8 cellular contexts compared by ENCODE assay signal in genomic region chr10:102009801-102010425, GRCh38. TPM values are rescaled to one million over a fixed set of nuclear protein-coding genes. Genes with fewer than 3 reads are reported as not detected.
DNase-seq lines count a peak whose midpoint lies in the region; ATAC-seq and TF ChIP-seq lines count a peak whose summit lies in the region.

No MANE protein-coding gene starts in this region.

- DNase-seq in Daoy (ENCODE audit: low read depth): peak; percentile 73
- DNase-seq in HEK293T (ENCODE audit: extremely low spot score): peak; percentile 83
- DNase-seq in NCI-H2196 treated with DMSO at 0.1 percent for 48 hours (lab: John Stamatoyannopoulos, UW; ENCODE audit: unreplicated experiment): peak; percentile 22
- no peak for DNase-seq in activated B cell treated with CpG ODN at 0.5 μM for 24 hours
- DNase-seq in epithelial cell of proximal tubule (ENCODE audit: low read depth): peak; percentile 80
- peak; percentile 75 for DNase-seq in mucosa of gallbladder (ENCODE audit: low spot score)
- peak; percentile 56 for DNase-seq in ureter (ENCODE audit: low spot score)
- no peak for DNase-seq in T-helper 9 cell

- peaks cover 58% of the 10 kb centered on the region for H3K36me3 Mint-ChIP-seq in activated B cell treated with CpG ODN at 0.5 μM for 24 hours (ENCODE audit: low read depth)

- ATAC-seq in activated B cell treated with CpG ODN at 0.5 μM for 24 hours (ENCODE audit: low read depth): peak; percentile 92

- intact Hi-C loops in activated B cell treated with CpG ODN at 0.5 μM for 24 hours (cut with micrococcal nuclease): loop anchor here (1.0 to 2.0 kb wide), 5 partner anchors 41 to 170 kb away; no protein-coding TSS in a partner anchor

- no peak overlapping the region for H3K4me3 ChIP-seq in epithelial cell of proximal tubule (ENCODE audit: low read depth, low read length)

- TF ChIP-seq CTCF in activated B cell treated with CpG ODN at 0.5 μM for 24 hours (IDR thresholded peaks at IDR 0.05) (no peak), epithelial cell of proximal tubule (conservative IDR thresholded peaks at IDR 0.05; ENCODE audit: low read depth, low read length) (peak; percentile 99)

- no peaks in the 10 kb centered on the region for H3K27me3 Mint-ChIP-seq in activated B cell treated with CpG ODN at 0.5 μM for 24 hours

- no peaks in the 10 kb centered on the region for H3K9me3 Mint-ChIP-seq in activated B cell treated with CpG ODN at 0.5 μM for 24 hours

- H3K4me3 Mint-ChIP-seq in activated B cell treated with CpG ODN at 0.5 μM for 24 hours: no peak overlapping the region

- peak overlapping the region; percentile 72 for H3K27ac Mint-ChIP-seq in activated B cell treated with CpG ODN at 0.5 μM for 24 hours

- CTCF ChIA-PET in HEK293T (lab: Yijun Ruan, JAX) (interaction anchor here (0.6 to 6.9 kb wide), 22 partner anchors 8 to 407 kb away, joined by 3 to 71 read pairs (median 5); no protein-coding TSS in a partner anchor), activated B cell treated with CpG ODN at 0.5 μM for 24 hours (lab: Charles Lee) (interaction anchor here (0.6 to 9.3 kb wide), 64 partner anchors 8 to 407 kb away, joined by 3 to 372 read pairs (median 4); partner anchors contain the start of genes HPS6, KCNIP2 and NPM3)

- peaks cover 58% of the 10 kb centered on the region for H3K4me1 Mint-ChIP-seq in activated B cell treated with CpG ODN at 0.5 μM for 24 hours

- POLR2A ChIA-PET in HEK293T (lab: Yijun Ruan, JAX): interaction anchor here (0.7 to 1.3 kb wide), 3 partner anchors 46 to 169 kb away, joined by 3 to 7 read pairs (median 3); partner anchors contain the start of gene ARMH3
- POLR2A ChIA-PET in activated B cell treated with CpG ODN at 0.5 μM for 24 hours (lab: Charles Lee): interaction anchor here (0.6 to 5.8 kb wide), 9 partner anchors 8 to 174 kb away, joined by 3 to 100 read pairs (median 3); partner anchors contain the start of gene KCNIP2

TF ChIP-seq in HEK293T, 16 proteins besides CTCF, POLR2A, EP300 and RAD21:
- no peak for TF ChIP-seq ZNF384 (IDR thresholded peaks at IDR 0.05)
- TF ChIP-seq ELF4 (IDR thresholded peaks at IDR 0.05): no peak
- no peak for TF ChIP-seq FOXM1 (IDR thresholded peaks at IDR 0.05; ENCODE audit: borderline replicate concordance)
- no peak for TF ChIP-seq FOXK2 (IDR thresholded peaks at IDR 0.05)
- no peak for TF ChIP-seq HDGF (IDR thresholded peaks at IDR 0.05; ENCODE audit: borderline replicate concordance)
- TF ChIP-seq, protein P1, sequence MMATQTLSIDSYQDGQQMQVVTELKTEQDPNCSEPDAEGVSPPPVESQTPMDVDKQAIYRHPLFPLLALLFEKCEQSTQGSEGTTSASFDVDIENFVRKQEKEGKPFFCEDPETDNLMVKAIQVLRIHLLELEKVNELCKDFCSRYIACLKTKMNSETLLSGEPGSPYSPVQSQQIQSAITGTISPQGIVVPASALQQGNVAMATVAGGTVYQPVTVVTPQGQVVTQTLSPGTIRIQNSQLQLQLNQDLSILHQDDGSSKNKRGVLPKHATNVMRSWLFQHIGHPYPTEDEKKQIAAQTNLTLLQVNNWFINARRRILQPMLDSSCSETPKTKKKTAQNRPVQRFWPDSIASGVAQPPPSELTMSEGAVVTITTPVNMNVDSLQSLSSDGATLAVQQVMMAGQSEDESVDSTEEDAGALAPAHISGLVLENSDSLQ (IDR thresholded peaks at IDR 0.05): no peak
- no peak for TF ChIP-seq SUZ12 (IDR thresholded peaks at IDR 0.05)
- no peak for TF ChIP-seq TARDBP (IDR thresholded peaks at IDR 0.05)
- no peak for TF ChIP-seq NFRKB (IDR thresholded peaks at IDR 0.05)
- no peak for TF ChIP-seq CTBP1 (IDR thresholded peaks at IDR 0.05; ENCODE audit: borderline replicate concordance)
- TF ChIP-seq FOXA1 (IDR thresholded peaks at IDR 0.05): no peak

RNA-seq across cellular contexts. Expression of gene ARMH3, which starts 46.1 kb away (rescaled TPM):
- 4.6 and 5.1 TPM in 2 replicates for total RNA-seq in Daoy (2014; rRNA removed; shearing (Covaris generic))
- total RNA-seq in activated B cell treated with CpG ODN at 0.5 μM for 24 hours: 26.8 and 35.4 TPM in 2 replicates
- total RNA-seq in epithelial cell of proximal tubule: 6.6 and 9.5 TPM in 2 replicates
- 26.4 TPM for total RNA-seq in mucosa of gallbladder
- total RNA-seq in ureter: 26.5 TPM

RNA-seq across cellular contexts. Expression of gene HPS6, which starts 55.2 kb away (rescaled TPM):
- total RNA-seq in Daoy (2014; rRNA removed; shearing (Covaris generic)): 16.0 and 19.7 TPM in 2 replicates
- 22.8 and 23.0 TPM in 2 replicates for total RNA-seq in activated B cell treated with CpG ODN at 0.5 μM for 24 hours
- total RNA-seq in epithelial cell of proximal tubule: 47.6 and 52.6 TPM in 2 replicates
- total RNA-seq in mucosa of gallbladder: 22.8 TPM
- total RNA-seq in ureter: 16.0 TPM

Comparison
In these comparisons a context has a peak if more than half of its experiments do, and no peak if none do; other contexts are left out.
1. DNase-seq: peak in Daoy (single experiment), HEK293T (single experiment), NCI-H2196 treated with DMSO at 0.1 percent for 48 hours (single experiment), epithelial cell of proximal tubule (single experiment), mucosa of gallbladder (single experiment) and ureter (single experiment); none in activated B cell treated with CpG ODN at 0.5 μM for 24 hours (single experiment) and T-helper 9 cell (single experiment).